In genomic region chr3:187072102-187072501, GRCh38 we compare ENCODE assay signal across 18 cellular contexts.
DNase-seq lines count a peak whose midpoint lies in the region; ATAC-seq and TF ChIP-seq lines count a peak whose summit lies in the region.
"Had no signal": no experiment of that assay in that cellular context is flagged by ENCODE, and none has a peak within 500 bp of the region (broad histone marks: within the 10 kb centered on the region; RNA-seq: fewer than 3 reads in every experiment).

No MANE protein-coding gene starts in this region.

- H3K27me3 Mint-ChIP-seq in naive B cell: no peaks in the 10 kb centered on the region

- H3K27me3 ChIP-seq in GM06990 (replicated peaks; ENCODE audit: control insufficient read depth, insufficient read depth, low read length) (no peaks in the 10 kb centered on the region), SU-DHL-6 (ENCODE audit: low read length) (no peaks in the 10 kb centered on the region)
- H3K27me3 ChIP-seq: BLaER1, gastrocnemius medialis, SJCRH30, tibial nerve had no signal

- peak overlapping the region; percentile 59 for H3K27ac ChIP-seq in SU-DHL-6 (ENCODE audit: low read depth, low read length)
- H3K27ac ChIP-seq: BLaER1, gastrocnemius medialis, SJCRH30, tibial nerve had no signal

- no peaks in the 10 kb centered on the region for H3K9me3 ChIP-seq in SU-DHL-6 (ENCODE audit: insufficient read depth, low read length)
- H3K9me3 ChIP-seq: gastrocnemius medialis, SJCRH30 had no signal

- peaks cover 0 to 5% (median 0%) of the 10 kb centered on the region in 7 donors for H3K9me3 Mint-ChIP-seq in naive B cell
- H3K9me3 Mint-ChIP-seq: activated T-helper 1 cell treated with anti-CD3 and anti-CD28 coated beads, Interleukin-12 subunit alpha, Interleukin-12 subunit beta, Interleukin-2, Interleukin-4 antibody, amounts not matched to agents 30 ng/mL and 10 ng/mL and 1 ng/mL, durations not matched to agents 14 hours and 24 hours and 36 hours had no signal

- no peaks in the 10 kb centered on the region for H3K9me2 ChIP-seq in SU-DHL-6 (replicated peaks; ENCODE audit: insufficient read depth, low read length)

- H3K36me3 ChIP-seq in GM06990 (ENCODE audit: control insufficient read depth, insufficient read depth, low read length) (peaks cover 51% of the 10 kb centered on the region), SU-DHL-6 (ENCODE audit: low read length) (peaks cover 54% of the 10 kb centered on the region)
- H3K36me3 ChIP-seq: SJCRH30 had no signal

- H3K36me3 Mint-ChIP-seq in naive B cell: peaks cover 27 to 54% of the 10 kb centered on the region in 2 donors

- H3K4me3 ChIP-seq in GM06990 (replicated peaks; ENCODE audit: low read depth, low read length) (no peak overlapping the region), SU-DHL-6 (ENCODE audit: insufficient read depth, low read length, poor library complexity, severe bottlenecking) (no peak overlapping the region)
- H3K4me3 ChIP-seq: BLaER1, gastrocnemius medialis, SJCRH30, tibial nerve had no signal

- H3K4me3 Mint-ChIP-seq in naive B cell: peak overlapping the region in 2 of 8 donors; percentile 21 to 37
- H3K4me3 Mint-ChIP-seq: activated T-helper 1 cell treated with anti-CD3 and anti-CD28 coated beads, Interleukin-12 subunit alpha, Interleukin-12 subunit beta, Interleukin-2, Interleukin-4 antibody, amounts not matched to agents 30 ng/mL and 10 ng/mL and 1 ng/mL, durations not matched to agents 14 hours and 24 hours and 36 hours had no signal

- peak; percentile 16 for TF ChIP-seq CTCF in GM06990 (IDR thresholded peaks at IDR 0.05; ENCODE audit: insufficient read depth, low read length, poor library complexity, severe bottlenecking)
- no peak for TF ChIP-seq CTCF in SU-DHL-6 (IDR thresholded peaks at IDR 0.05; ENCODE audit: insufficient read depth, low read length, poor library complexity, severe bottlenecking)

- DNase-seq in GM06990 (ENCODE audit: extremely low read depth, insufficient read length): no peak
- no peak for DNase-seq in naive B cell
- DNase-seq in RKO (ENCODE audit: low spot score): no peak
- DNase-seq in GM19240 (ENCODE audit: insufficient read length, low spot score): no peak
- no peak for DNase-seq in kidney tubule cell (ENCODE audit: low spot score)
- DNase-seq: activated CD4-positive, alpha-beta T cell treated with anti-CD3 and anti-CD28 coated beads, Interleukin-2, amount 50 U/mL, for 4 hours; DMS153; gastrocnemius medialis; left ventricle myocardium superior; NCI-H1105 treated with DMSO at 0.1 percent for 48 hours; SJCRH30; stimulated activated CD4-positive, alpha-beta T cell treated with anti-CD3 and anti-CD28 coated beads, Interleukin-4, amount 100 ng/mL, for 24 hours; stimulated activated CD8-positive, alpha-beta memory T cell treated with anti-CD3 and anti-CD28 coated beads, Interleukin-4, amount 100 ng/mL, for 48 hours had no signal

- peaks cover 53 to 74% (median 73%) of the 10 kb centered on the region in 3 donors for H3K4me1 Mint-ChIP-seq in naive B cell

- ATAC-seq in HG03095 (IDR thresholded peaks at IDR 0.05; ENCODE audit: unreplicated experiment): peak; percentile 21
- ATAC-seq in naive B cell (ENCODE audit: low read depth in 2 of 2): no peak
- ATAC-seq: gastrocnemius medialis, left ventricle myocardium superior had no signal

- H4K20me1 ChIP-seq in SU-DHL-6 (ENCODE audit: low read depth, low read length): no peaks in the 10 kb centered on the region

- peak overlapping the region in 5 of 6 donors; percentile 59 to 91 (median 83) for H3K27ac Mint-ChIP-seq in naive B cell
- H3K27ac Mint-ChIP-seq: activated T-helper 1 cell treated with anti-CD3 and anti-CD28 coated beads, Interleukin-12 subunit alpha, Interleukin-12 subunit beta, Interleukin-2, Interleukin-4 antibody, amounts not matched to agents 30 ng/mL and 10 ng/mL and 1 ng/mL, durations not matched to agents 14 hours and 24 hours and 36 hours had no signal

- H3K4me2 ChIP-seq in SU-DHL-6 (ENCODE audit: low read depth, low read length, poor library complexity, severe bottlenecking): no peak overlapping the region
- H3K4me2 ChIP-seq: BLaER1 had no signal

- no peak overlapping the region for H2AFZ ChIP-seq in SU-DHL-6 (ENCODE audit: low read depth, low read length, severe bottlenecking)

- peaks cover 26% of the 10 kb centered on the region for H3K79me2 ChIP-seq in SU-DHL-6 (ENCODE audit: insufficient read depth, low read length)

- peaks cover 61% of the 10 kb centered on the region for H3F3A ChIP-seq in SU-DHL-6 (ENCODE audit: insufficient read depth)

- no peak overlapping the region for H3K9ac ChIP-seq in SU-DHL-6 (ENCODE audit: low read length)
- H3K9ac ChIP-seq: BLaER1 had no signal
